ENCODE assay signal across 23 cellular contexts in the genomic region with DNA sequence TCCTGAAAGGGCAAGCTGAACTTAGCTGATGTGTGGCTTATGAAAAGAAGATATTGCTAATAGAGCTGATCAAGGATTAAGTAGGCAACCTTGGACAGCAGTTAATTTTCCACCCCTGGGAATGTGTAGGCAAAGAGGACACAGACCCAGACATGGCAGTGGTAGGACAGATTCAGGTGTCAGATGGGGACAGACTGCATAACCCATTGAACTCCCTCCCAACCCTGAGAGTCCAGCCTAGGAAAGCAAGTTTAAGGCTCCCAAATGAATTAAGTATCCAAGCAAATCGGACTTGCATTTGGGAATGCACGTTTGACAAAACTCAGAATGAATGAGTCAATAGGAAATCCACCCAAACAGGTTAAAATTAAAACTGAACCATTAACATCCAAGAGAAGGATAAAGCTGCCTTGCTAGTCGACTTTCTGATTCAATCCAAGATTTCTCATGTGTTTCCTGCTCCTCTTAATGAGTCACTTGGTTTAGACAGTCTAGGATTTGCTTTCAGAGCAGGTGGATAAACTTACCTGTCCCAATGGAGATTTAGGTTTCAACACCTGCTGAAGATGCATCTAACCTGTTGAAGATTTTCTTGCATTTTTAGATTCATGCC.
DNase-seq lines count a peak whose midpoint lies in the region; ATAC-seq, FAIRE-seq and TF ChIP-seq lines count a peak whose summit lies in the region.
"Had no signal": no experiment of that assay in that cellular context is flagged by ENCODE, and none has a peak within 500 bp of the region (broad histone marks: within the 10 kb centered on the region; RNA-seq: fewer than 3 reads in every experiment).

No MANE protein-coding gene starts in this region.

- H3K4me1 ChIP-seq in right atrium auricular region (no peaks in the 10 kb centered on the region), esophagus muscularis mucosa (peaks cover 3 to 47% (median 40%) of the 10 kb centered on the region in 4 donors), pancreas (peaks cover 11 to 24% (median 18%) of the 10 kb centered on the region in 3 donors)

- no peaks in the 10 kb centered on the region for H3K27me3 ChIP-seq in right atrium auricular region
- H3K27me3 ChIP-seq in esophagus muscularis mucosa, result no peaks in the 10 kb centered on the region
- H3K27me3 ChIP-seq in pancreas, result no peaks in the 10 kb centered on the region

- WGBS in esophagus muscularis mucosa, result 79% methylated on average over 3 of the region's 3 CpGs
- 61 to 63% methylated on average over 3 of the region's 3 CpGs for WGBS in pancreas, 2 donors

- no peak for DNase-seq in Right ventricle myocardium inferior (ENCODE audit: missing footprints)
- no peak for DNase-seq in right atrium auricular region (ENCODE audit: low spot score)
- DNase-seq in HT-29 (ENCODE audit: low spot score), result peak; percentile 30
- DNase-seq in esophagus muscularis mucosa (ENCODE audit: extremely low spot score), result no peak
- no peak for DNase-seq in pancreas
- no peak for DNase-seq in hepatic stellate cell (ENCODE audit: low spot score)
- DNase-seq in DMS153 treated with DMSO at 0.1 percent for 48 hours (lab: John Stamatoyannopoulos, UW; ENCODE audit: unreplicated experiment), result no peak
- DNase-seq in NCI-H2171 (lab: John Stamatoyannopoulos, UW), result no peak
- DNase-seq: 8988T; CD8-positive, alpha-beta memory T cell; DMS79; GM23248; H9; KBM-7; MM.1S; NCI-H1048; NCI-H1417 treated with DMSO at 0.1 percent for 48 hours; NCI-H187; NCI-H226; NCI-H510A treated with DMSO at 0.1 percent for 48 hours; NCI-H748 treated with DMSO at 0.1 percent for 48 hours had no signal

- H3K9me3 ChIP-seq in right atrium auricular region (no peaks in the 10 kb centered on the region), esophagus muscularis mucosa (no peaks in the 10 kb centered on the region), pancreas (no peaks in the 10 kb centered on the region)

- H3K27ac ChIP-seq in right atrium auricular region (no peak overlapping the region), esophagus muscularis mucosa (replicated peaks in 1 of 4) (peak overlapping the region; percentile 43 to 68 (median 66)), pancreas (peak overlapping the region in 2 of 4 donors; percentile 35 to 77)
- H3K27ac ChIP-seq: C4-2B, GM23248, RWPE1 had no signal

- FAIRE-seq in pancreas (lab: Jason Lieb, UNC), result no peak

- no peak for TF ChIP-seq CTCF in right atrium auricular region (IDR thresholded peaks at IDR 0.05)
- TF ChIP-seq CTCF in esophagus muscularis mucosa (IDR thresholded peaks at IDR 0.05), result no peak
- TF ChIP-seq CTCF in pancreas (IDR thresholded peaks at IDR 0.05), result no peak

- intact Hi-C loops in Right ventricle myocardium inferior (cut with DNase I), result no loop called here
- intact Hi-C loops in esophagus muscularis mucosa (cut with DNase I), result no loop called here
- intact Hi-C loops in pancreas (cut with DNase I), result no loop called here

- no peak for TF ChIP-seq EP300 in esophagus muscularis mucosa (IDR thresholded peaks at IDR 0.05)

- H3K4me3 ChIP-seq in right atrium auricular region, result no peak overlapping the region
- H3K4me3 ChIP-seq in esophagus muscularis mucosa, result no peak overlapping the region
- H3K4me3 ChIP-seq in pancreas, result no peak overlapping the region
- H3K4me3 ChIP-seq: GM23248 had no signal

- TF ChIP-seq POLR2A in esophagus muscularis mucosa (IDR thresholded peaks at IDR 0.05; ENCODE audit: low read depth), result no peak

- H3K36me3 ChIP-seq in right atrium auricular region, result no peaks in the 10 kb centered on the region
- no peaks in the 10 kb centered on the region for H3K36me3 ChIP-seq in esophagus muscularis mucosa
- no peaks in the 10 kb centered on the region for H3K36me3 ChIP-seq in pancreas

- peak; percentile 8 for ATAC-seq in Right ventricle myocardium inferior
- peak in 3 of 4 donors; percentile 19 to 54 (median 19) for ATAC-seq in pancreas

Comparison
In these comparisons a context has a peak if more than half of its experiments do, and no peak if none do; other contexts are left out.
1. H3K27ac ChIP-seq: peak in esophagus muscularis mucosa (4 of 4); none in right atrium auricular region (0 of 2).